8 cellular contexts compared by ENCODE assay signal in the genomic region with DNA sequence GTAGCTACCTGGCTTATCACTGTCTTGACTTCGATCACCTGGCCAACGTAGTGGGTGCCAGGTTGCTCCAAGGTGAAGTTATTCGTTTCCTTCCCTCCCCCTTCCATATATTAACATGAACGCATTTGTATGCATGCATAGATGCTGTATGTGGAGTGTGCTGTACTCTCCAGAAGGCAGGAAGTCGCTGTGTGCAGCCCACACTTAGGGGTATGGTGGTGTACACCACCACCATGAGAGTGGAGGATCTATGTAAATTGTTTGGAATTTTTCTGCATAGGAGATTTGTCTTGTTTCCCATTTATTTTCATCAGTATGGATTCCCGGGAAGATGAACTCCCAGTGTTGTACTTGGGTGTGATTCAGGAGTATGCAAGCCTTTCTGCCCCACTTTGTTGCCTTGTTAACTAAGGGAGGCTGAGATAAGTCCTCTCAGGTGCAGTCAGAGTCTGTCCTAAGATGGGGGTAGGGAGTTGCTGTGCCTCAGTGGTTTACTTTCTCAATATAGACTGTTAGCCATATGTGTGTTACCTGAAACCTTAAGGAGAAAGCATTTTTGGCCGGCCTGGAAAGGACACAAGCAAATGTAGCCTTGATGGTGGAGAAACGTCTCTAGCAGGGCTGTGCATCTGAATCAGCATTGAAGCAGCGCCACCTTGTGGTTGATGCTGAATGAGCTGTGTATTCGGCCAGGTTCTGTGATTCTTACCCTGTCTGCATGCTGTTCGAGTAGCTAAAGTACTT.
DNase-seq lines count a peak whose midpoint lies in the region; ATAC-seq lines count a peak whose summit lies in the region.

No MANE protein-coding gene starts in this region.

- DNase-seq in AG08396 (ENCODE audit: low spot score): peak; percentile 62
- peak; percentile 90 for DNase-seq in NCI-H2196 (lab: John Stamatoyannopoulos, UW; ENCODE audit: unreplicated experiment)
- DNase-seq in activated CD4-positive, CD25-positive, alpha-beta regulatory T cell (lab: John Stamatoyannopoulos, UW): peak; percentile 12 to 51 (median 32)
- DNase-seq in central memory CD4-positive, alpha-beta T cell: peak; percentile 52
- DNase-seq in left colon: peak; percentile 75 to 93
- peak; percentile 59 to 75 for DNase-seq in stimulated activated CD4-positive, alpha-beta T cell treated with anti-CD3 and anti-CD28 coated beads, Interleukin-4, amount 100 ng/mL, for 4 hours

- intact Hi-C loops in left colon (cut with DNase I, micrococcal nuclease): loop anchor here in 1 of 2 donors (5.0 kb wide), 1 partner anchor 216 kb away; no protein-coding TSS in a partner anchor

- ATAC-seq in GM18861 (IDR thresholded peaks at IDR 0.05; ENCODE audit: unreplicated experiment) (peak; percentile 93), HG03064 (IDR thresholded peaks at IDR 0.05; ENCODE audit: low read depth, unreplicated experiment) (peak; percentile 84), left colon (peak; percentile 92)

Comparison
In these comparisons a context has a peak if more than half of its experiments do, and no peak if none do; other contexts are left out.
1. Peak in every context shown above with its lines: DNase-seq and ATAC-seq.
2. DNase-seq: peak in every context shown above with its lines; median percentile 90 in NCI-H2196; 84 in left colon; 67 in stimulated activated CD4-positive, alpha-beta T cell treated with anti-CD3 and anti-CD28 coated beads, Interleukin-4, amount 100 ng/mL, for 4 hours; 62 in AG08396; 52 in central memory CD4-positive, alpha-beta T cell; 32 in activated CD4-positive, CD25-positive, alpha-beta regulatory T cell.